Comparison of ENCODE assay signal across 33 cellular contexts in genomic region chr6:156464100-156464878, GRCh38.
DNase-seq lines count a peak whose midpoint lies in the region; ATAC-seq and TF ChIP-seq lines count a peak whose summit lies in the region.
"Had no signal": no experiment of that assay in that cellular context is flagged by ENCODE, and none has a peak within 500 bp of the region (broad histone marks: within the 10 kb centered on the region; RNA-seq: fewer than 3 reads in every experiment).

No MANE protein-coding gene starts in this region.

- no peaks in the 10 kb centered on the region for H3K36me3 ChIP-seq in GM06990 (ENCODE audit: control insufficient read depth, insufficient read depth, low read length)
- H3K36me3 ChIP-seq: sigmoid colon, tibial artery, vagina had no signal

- DNase-seq in GM06990 (ENCODE audit: extremely low read depth, insufficient read length) (peak; percentile 48), HPDE6-E6E7 (ENCODE audit: extremely low spot score) (no peak), retina (no peak)
- DNase-seq in activated CD4-positive, alpha-beta T cell treated with anti-CD3 and anti-CD28 coated beads, Interleukin-2, amount 50 U/mL, for 4 hours: no peak
- DNase-seq: activated CD4-positive, alpha-beta memory T cell treated with anti-CD3 and anti-CD28 coated beads for 36 hours; activated CD4-positive, CD25-positive, alpha-beta regulatory T cell treated with anti-CD3 and anti-CD28 coated beads, Interleukin-2, amount 50 U/mL, for 72 hours; activated naive CD4-positive, alpha-beta T cell; activated naive CD8-positive, alpha-beta T cell treated with anti-CD3 and anti-CD28 coated beads, Interleukin-2, amount 50 U/mL, for 24 hours; activated T-cell treated with anti-CD3 and anti-CD28 coated beads, Interleukin-2, amount 50 U/mL, for 72 hours; Calu3; caudate nucleus; DMS79; effector CD8-positive, alpha-beta T cell; immature natural killer cell; left cardiac atrium; mucosa of descending colon; natural killer cell; NCI-H1048; NCI-H187 treated with DMSO at 0.1 percent for 48 hours; NCI-H748 treated with DMSO at 0.1 percent for 48 hours; nucleus accumbens; psoas muscle; SIG-M5; sigmoid colon; stimulated activated CD4-positive, alpha-beta T cell treated with anti-CD3 and anti-CD28 coated beads, Interleukin-12 subunit alpha, Interleukin-12 subunit beta, amount 100 ng/mL, for 4 hours; stimulated activated CD4-positive, alpha-beta T cell treated with anti-CD3 and anti-CD28 coated beads, Interleukin-4, amount 100 ng/mL, for 1 hour; tibial artery had no signal

- peak; percentile 67 for ATAC-seq in GM19035 (IDR thresholded peaks at IDR 0.05; ENCODE audit: unreplicated experiment)
- peak; percentile 83 for ATAC-seq in GM21717 (IDR thresholded peaks at IDR 0.05; ENCODE audit: unreplicated experiment)
- ATAC-seq in HG03565 (IDR thresholded peaks at IDR 0.05; ENCODE audit: unreplicated experiment): peak; percentile 77
- ATAC-seq in SK-N-SH treated with all-trans-retinoic acid at 6 μM for 48 hours: no peak
- ATAC-seq: activated naive CD8-positive, alpha-beta T cell treated with anti-CD3 and anti-CD28 coated beads, Interleukin-2, amount 50 U/mL, for 24 hours; activated T-cell treated with anti-CD3 and anti-CD28 coated beads, Interleukin-2, amount 50 U/mL, for 72 hours; left cardiac atrium; mucosa of descending colon; natural killer cell; psoas muscle had no signal

- no peak overlapping the region for H3K4me3 ChIP-seq in GM06990 (replicated peaks; ENCODE audit: low read depth, low read length)
- H3K4me3 ChIP-seq: coronary artery, mucosa of descending colon, psoas muscle, sigmoid colon, tibial artery, vagina had no signal

- H3K27me3 ChIP-seq in GM06990 (replicated peaks; ENCODE audit: control insufficient read depth, insufficient read depth, low read length): no peaks in the 10 kb centered on the region
- H3K27me3 ChIP-seq: sigmoid colon, tibial artery, vagina had no signal

- TF ChIP-seq CTCF in GM06990 (IDR thresholded peaks at IDR 0.05; ENCODE audit: insufficient read depth, low read length, poor library complexity, severe bottlenecking): no peak

TF ChIP-seq in SK-N-SH treated with all-trans-retinoic acid at 6 μM for 48 hours, 23 proteins besides CTCF, POLR2A, EP300 and RAD21:
- TF ChIP-seq ZNF565 (CRISPR knock-in tag; conservative IDR thresholded peaks at IDR 0.05; ENCODE audit: low read depth) (no peak), BACH2 (CRISPR knock-in tag; IDR thresholded peaks at IDR 0.05; ENCODE audit: borderline replicate concordance) (no peak), POU6F1 (CRISPR knock-in tag; IDR thresholded peaks at IDR 0.05; ENCODE audit: borderline replicate concordance, low read depth) (no peak), ARNTL (CRISPR knock-in tag; IDR thresholded peaks at IDR 0.05; ENCODE audit: borderline replicate concordance, low read depth) (no peak), SNAI2 (CRISPR knock-in tag; IDR thresholded peaks at IDR 0.05) (no peak), PATZ1 (CRISPR knock-in tag; IDR thresholded peaks at IDR 0.05; ENCODE audit: borderline replicate concordance) (no peak), ZNF8 (CRISPR knock-in tag; IDR thresholded peaks at IDR 0.05) (no peak), CSDC2 (CRISPR knock-in tag; IDR thresholded peaks at IDR 0.05) (no peak), CREB5 (CRISPR knock-in tag; IDR thresholded peaks at IDR 0.05; ENCODE audit: low read depth) (no peak), TOX (CRISPR knock-in tag; IDR thresholded peaks at IDR 0.05; ENCODE audit: borderline replicate concordance) (no peak), GLIS3 (CRISPR knock-in tag; IDR thresholded peaks at IDR 0.05) (no peak), ZNF70 (CRISPR knock-in tag; IDR thresholded peaks at IDR 0.05) (no peak), PPARA (CRISPR knock-in tag; IDR thresholded peaks at IDR 0.05; ENCODE audit: borderline replicate concordance) (no peak)
